In genomic region chr15:94352940-94353820, GRCh38 we compare ENCODE assay signal across 19 cellular contexts.
DNase-seq lines count a peak whose midpoint lies in the region; ATAC-seq and TF ChIP-seq lines count a peak whose summit lies in the region.
"Had no signal": no experiment of that assay in that cellular context is flagged by ENCODE, and none has a peak within 500 bp of the region (broad histone marks: within the 10 kb centered on the region; RNA-seq: fewer than 3 reads in every experiment).

No MANE protein-coding gene starts in this region.

- intact Hi-C loops in body of pancreas (cut with DNase I) (no loop called here), lower lobe of right lung (cut with DNase I) (no loop called here)

- H3K9me3 ChIP-seq in body of pancreas: no peaks in the 10 kb centered on the region
- no peaks in the 10 kb centered on the region for H3K9me3 ChIP-seq in lower lobe of right lung
- H3K9me3 ChIP-seq: SJCRH30 had no signal

- 90 to 95% methylated on average over 10 of the region's 10 CpGs for WGBS in body of pancreas, 2 donors

- TF ChIP-seq CTCF in body of pancreas (IDR thresholded peaks at IDR 0.05): no peak
- TF ChIP-seq CTCF in lower lobe of right lung (IDR thresholded peaks at IDR 0.05): no peak

- H3K27me3 ChIP-seq in body of pancreas (no peaks in the 10 kb centered on the region), lower lobe of right lung (ENCODE audit: low read depth) (no peaks in the 10 kb centered on the region)
- H3K27me3 ChIP-seq: SJCRH30 had no signal

- H3K4me3 ChIP-seq in body of pancreas: no peak overlapping the region
- H3K4me3 ChIP-seq in lower lobe of right lung: no peak overlapping the region
- H3K4me3 ChIP-seq: SJCRH30 had no signal

- no peak overlapping the region for H3K27ac ChIP-seq in body of pancreas
- H3K27ac ChIP-seq in lower lobe of right lung: no peak overlapping the region
- H3K27ac ChIP-seq: RWPE1, SJCRH30 had no signal

- H3K4me1 ChIP-seq in body of pancreas (no peaks in the 10 kb centered on the region), lower lobe of right lung (no peaks in the 10 kb centered on the region)
- H3K4me1 ChIP-seq: SJCRH30 had no signal

- ATAC-seq in body of pancreas (peak; percentile 24), lower lobe of right lung (peak; percentile 59 to 82), HG02571 (IDR thresholded peaks at IDR 0.05; ENCODE audit: unreplicated experiment) (no peak), HG03457 (IDR thresholded peaks at IDR 0.05; ENCODE audit: unreplicated experiment) (no peak), HG02852 (IDR thresholded peaks at IDR 0.05; ENCODE audit: unreplicated experiment) (no peak)
- ATAC-seq: PC-3 had no signal

- DNase-seq in body of pancreas (peak in 1 of 4 donors; percentile 18), hepatic stellate cell (ENCODE audit: low spot score) (peak; percentile 7), lower lobe of right lung (no peak), stromal cell of bone marrow (ENCODE audit: low read depth) (peak; percentile 18), activated T-cell treated with anti-CD3 and anti-CD28 coated beads for 4 hours (no peak)
- DNase-seq: Calu3; CD4-positive, alpha-beta memory T cell; GOT3; Kasumi-1; MM.1S; NCI-H1092 treated with DMSO at 0.1 percent for 48 hours; NCI-H2081 treated with DMSO at 0.1 percent for 48 hours; NCI-H510A treated with DMSO at 0.1 percent for 48 hours; PC-3; SJCRH30 had no signal

- H3K36me3 ChIP-seq in body of pancreas (replicated peaks in 1 of 2; ENCODE audit: insufficient read depth in 1 of 2, low read depth in 2 of 2) (no peaks in the 10 kb centered on the region), lower lobe of right lung (peaks cover 17% of the 10 kb centered on the region)
- H3K36me3 ChIP-seq: SJCRH30 had no signal

- TF ChIP-seq POLR2A in body of pancreas (IDR thresholded peaks at IDR 0.05): no peak

Comparison
In these comparisons a context has a peak if more than half of its experiments do, and no peak if none do; other contexts are left out.
1. ATAC-seq: peak in body of pancreas (single experiment) and lower lobe of right lung (2 of 2); none in HG02571 (single experiment), HG03457 (single experiment) and HG02852 (single experiment).
2. DNase-seq: peak in hepatic stellate cell (single experiment) and stromal cell of bone marrow (single experiment); none in lower lobe of right lung (single experiment) and activated T-cell treated with anti-CD3 and anti-CD28 coated beads for 4 hours (single experiment).